In the genomic region with DNA sequence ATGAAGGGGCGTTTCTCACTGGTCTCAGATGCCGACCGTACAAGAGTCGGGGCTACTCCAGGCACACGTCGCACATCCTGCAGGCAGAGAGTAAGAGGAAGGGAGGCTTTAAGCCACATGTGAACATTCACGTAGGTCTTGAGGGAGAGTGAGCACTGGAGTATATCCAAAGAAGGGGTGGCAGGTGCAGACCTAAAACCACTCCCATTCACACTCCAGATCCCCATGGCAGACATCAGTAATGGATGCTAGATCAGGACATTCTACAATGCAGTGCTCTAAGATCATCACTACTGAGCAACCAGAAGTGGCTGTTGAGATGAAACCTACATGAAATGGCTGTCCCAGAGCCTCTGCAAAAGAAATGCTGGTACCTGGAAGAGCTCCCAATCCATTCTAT, we compare ENCODE assay signal across 13 cellular contexts. TPM values are rescaled to one million over a fixed set of nuclear protein-coding genes. Genes with fewer than 3 reads are reported as not detected.
A peak's percentile ranks its signal among the peaks of the same experiment; 100 is the strongest.
DNase-seq lines count a peak whose midpoint lies in the region; ATAC-seq, FAIRE-seq and TF ChIP-seq lines count a peak whose summit lies in the region.
"Had no signal": no experiment of that assay in that cellular context is flagged by ENCODE, and none has a peak within 500 bp of the region (broad histone marks: within the 10 kb centered on the region; RNA-seq: fewer than 3 reads in every experiment).

No MANE protein-coding gene starts in this region.

- DNase-seq in left colon, result no peak
- no peak for DNase-seq in NCI-H345 (lab: John Stamatoyannopoulos, UW)
- no peak for DNase-seq in caudate nucleus (lab: John Stamatoyannopoulos, UW)
- no peak for DNase-seq in activated CD4-positive, alpha-beta T cell treated with anti-CD3 and anti-CD28 coated beads, Interleukin-2, amount 50 U/mL, for 4 hours
- no peak for DNase-seq in H54 (ENCODE audit: insufficient read length, low spot score)
- DNase-seq: C1 segment of cervical spinal cord; NCI-H146; NK-92 treated with Interleukin-12 subunit alpha and Interleukin-12 subunit beta, amount 100 ng/mL, for 24 hours; stimulated activated CD4-positive, alpha-beta T cell treated with anti-CD3 and anti-CD28 coated beads, Interleukin-2, amount 100 ng/mL, for 48 hours had no signal

- H3K27ac ChIP-seq in caudate nucleus (ENCODE audit: low read depth, low read length), result no peak overlapping the region

- no peak for FAIRE-seq in H54 (lab: Jason Lieb, UNC)

- ATAC-seq in GM18508 (IDR thresholded peaks at IDR 0.05; ENCODE audit: insufficient read depth, unreplicated experiment) (peak; percentile 50), GM21576 (IDR thresholded peaks at IDR 0.05; ENCODE audit: unreplicated experiment) (peak; percentile 76), HG03135 (IDR thresholded peaks at IDR 0.05; ENCODE audit: unreplicated experiment) (peak; percentile 72), left colon (peak; percentile 13)

- no peak for TF ChIP-seq POLR2A in H54 (IDR thresholded peaks at IDR 0.05; ENCODE audit: low read depth, low read length)

- intact Hi-C loops in left colon (cut with DNase I, micrococcal nuclease), result no loop called here

RNA-seq across cellular contexts. Expression of a gene that starts 39.0 kb away (rescaled TPM):
- total RNA-seq in left colon, result not detected
- total RNA-seq: myocyte had no signal

Comparison
In these comparisons a context has a peak if more than half of its experiments do, and no peak if none do; other contexts are left out.
1. ATAC-seq: peak in every context shown above with its lines; median percentile 76 in GM21576; 72 in HG03135; 50 in GM18508; 13 in left colon.